Comparison of ENCODE assay signal across 21 cellular contexts in the genomic region with DNA sequence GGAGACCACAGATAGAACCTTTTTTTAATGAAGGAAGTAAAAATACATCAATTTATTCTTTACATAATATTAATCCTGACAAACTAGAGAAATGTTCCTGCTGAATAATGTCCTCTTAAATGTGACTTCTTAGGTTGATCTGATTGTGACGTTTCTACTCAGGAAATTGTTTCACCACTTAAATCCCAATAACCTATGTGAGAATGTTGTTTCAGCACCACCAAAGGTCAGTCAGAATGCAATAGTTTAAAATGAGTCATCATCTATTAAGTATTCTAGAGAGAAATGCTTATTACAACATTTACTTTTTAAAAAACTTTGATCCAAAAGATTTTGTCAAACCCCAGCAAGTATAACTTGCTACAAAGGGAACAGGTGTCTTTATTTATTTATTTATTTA.
DNase-seq lines count a peak whose midpoint lies in the region; ATAC-seq, FAIRE-seq and TF ChIP-seq lines count a peak whose summit lies in the region.
"Had no signal": no experiment of that assay in that cellular context is flagged by ENCODE, and none has a peak within 500 bp of the region (broad histone marks: within the 10 kb centered on the region; RNA-seq: fewer than 3 reads in every experiment).

No MANE protein-coding gene starts in this region.

- H3K4me3 Mint-ChIP-seq in HFFc6, result no peak overlapping the region
- H3K4me3 Mint-ChIP-seq: activated CD8-positive, alpha-beta T cell treated with anti-CD3 and anti-CD28 coated beads for 36 hours; activated T-helper 1 cell treated with anti-CD3 and anti-CD28 coated beads, Interleukin-12 subunit alpha, Interleukin-12 subunit beta, Interleukin-2, Interleukin-4 antibody, amounts not matched to agents 30 ng/mL and 10 ng/mL and 1 ng/mL, durations not matched to agents 14 hours and 24 hours and 36 hours; stimulated activated naive B cell treated with anti-CD40 and anti-IgM and Interleukin-4, amounts not matched to agents 10 μg/mL and 1 μg/mL and 100 μg/mL, for 72 hours; T-cell had no signal

- no peak overlapping the region for H3K18ac ChIP-seq in mesenchymal stem cell (ENCODE audit: low read depth in 1 of 2, low read length in 2 of 2)

- H3K4me3 ChIP-seq in AG04450 (ENCODE audit: low read depth, low read length), result no peak overlapping the region
- H3K4me3 ChIP-seq in bronchial epithelial cell (ENCODE audit: low read depth, low read length), result no peak overlapping the region
- H3K4me3 ChIP-seq in mesenchymal stem cell (ENCODE audit: insufficient read depth in 1 of 2, low read depth in 1 of 2, low read length in 2 of 2), result no peak overlapping the region
- H3K4me3 ChIP-seq: ovary, smooth muscle cell, upper lobe of left lung had no signal

- peaks cover 2% of the 10 kb centered on the region for H3K4me1 ChIP-seq in mesenchymal stem cell (ENCODE audit: control insufficient read depth, insufficient read depth, low read depth, low read length)
- H3K4me1 ChIP-seq: upper lobe of left lung had no signal

- H3K14ac ChIP-seq in mesenchymal stem cell (ENCODE audit: low read length in 2 of 2), result no peak overlapping the region

- no peak overlapping the region for H3K23ac ChIP-seq in mesenchymal stem cell (ENCODE audit: low read length in 2 of 2)

- CTCF ChIA-PET in AG04450 (lab: Charles Lee) (no interaction called here), HEK293T (lab: Yijun Ruan, JAX) (no interaction called here)

- no peak overlapping the region for H4K91ac ChIP-seq in mesenchymal stem cell (ENCODE audit: low read length)

- ATAC-seq in left ventricle myocardium superior (no peak), HG02763 (IDR thresholded peaks at IDR 0.05; ENCODE audit: unreplicated experiment) (no peak)
- ATAC-seq: activated CD8-positive, alpha-beta T cell treated with anti-CD3 and anti-CD28 coated beads for 36 hours; stimulated activated naive B cell treated with anti-CD40 and anti-IgM and Interleukin-4, amounts not matched to agents 10 μg/mL and 1 μg/mL and 100 μg/mL, for 72 hours; T-cell had no signal

- H3K27me3 ChIP-seq in AG04450 (ENCODE audit: control insufficient read depth, insufficient read depth, low read length) (no peaks in the 10 kb centered on the region), bronchial epithelial cell (ENCODE audit: control insufficient read depth, insufficient read depth, low read length) (no peaks in the 10 kb centered on the region), mesenchymal stem cell (ENCODE audit: control insufficient read depth in 1 of 2, insufficient read depth in 1 of 2, low read length in 2 of 2) (no peaks in the 10 kb centered on the region)
- H3K27me3 ChIP-seq: BE2C, ovary, upper lobe of left lung had no signal

- no peak overlapping the region for H2AFZ ChIP-seq in mesenchymal stem cell (ENCODE audit: low read depth, low read length)

- H2AK5ac ChIP-seq in mesenchymal stem cell (ENCODE audit: low read length, severe bottlenecking), result no peak overlapping the region

- H2BK12ac ChIP-seq in mesenchymal stem cell (ENCODE audit: low read length in 2 of 2), result no peak overlapping the region

- H3K27ac ChIP-seq in AG04450 (ENCODE audit: low read depth, low read length) (no peak overlapping the region), mesenchymal stem cell (ENCODE audit: low read length, poor library complexity, severe bottlenecking) (no peak overlapping the region)
- H3K27ac ChIP-seq: ovary, upper lobe of left lung, WERI-Rb-1 had no signal

- H3K79me1 ChIP-seq in mesenchymal stem cell (replicated peaks; ENCODE audit: low read length, poor library complexity, severe bottlenecking), result no peaks in the 10 kb centered on the region

- H3K4me1 Mint-ChIP-seq in HFFc6 (ENCODE audit: low read depth), result no peaks in the 10 kb centered on the region
- H3K4me1 Mint-ChIP-seq: stimulated activated naive B cell treated with anti-CD40 and anti-IgM and Interleukin-4, amounts not matched to agents 10 μg/mL and 1 μg/mL and 100 μg/mL, for 72 hours; T-cell had no signal

- no peak overlapping the region for H2BK5ac ChIP-seq in mesenchymal stem cell (ENCODE audit: low read depth, low read length, poor library complexity, severe bottlenecking)

- no peaks in the 10 kb centered on the region for H3K9me3 ChIP-seq in AG04450 (ENCODE audit: control insufficient read depth, insufficient read depth, low read length)
- H3K9me3 ChIP-seq in mesenchymal stem cell (ENCODE audit: control insufficient read depth, low read length), result no peaks in the 10 kb centered on the region
- H3K9me3 ChIP-seq: BE2C, ovary, upper lobe of left lung had no signal

- H3K4ac ChIP-seq in mesenchymal stem cell (ENCODE audit: low read depth in 1 of 2, low read length in 2 of 2), result no peak overlapping the region

- no peaks in the 10 kb centered on the region for H3K9me3 Mint-ChIP-seq in HFFc6
- H3K9me3 Mint-ChIP-seq: activated CD8-positive, alpha-beta T cell treated with anti-CD3 and anti-CD28 coated beads for 36 hours; activated T-helper 1 cell treated with anti-CD3 and anti-CD28 coated beads, Interleukin-12 subunit alpha, Interleukin-12 subunit beta, Interleukin-2, Interleukin-4 antibody, amounts not matched to agents 30 ng/mL and 10 ng/mL and 1 ng/mL, durations not matched to agents 14 hours and 24 hours and 36 hours; stimulated activated naive B cell treated with anti-CD40 and anti-IgM and Interleukin-4, amounts not matched to agents 10 μg/mL and 1 μg/mL and 100 μg/mL, for 72 hours; T-cell had no signal

- no peak overlapping the region for H3K4me2 ChIP-seq in mesenchymal stem cell (ENCODE audit: low read length, poor library complexity, severe bottlenecking)
- H3K4me2 ChIP-seq: smooth muscle cell had no signal

- TF ChIP-seq CTCF in AG04450 (IDR thresholded peaks at IDR 0.05; ENCODE audit: low read depth, low read length) (no peak), HFFc6 (IDR thresholded peaks at IDR 0.05) (no peak), bronchial epithelial cell (IDR thresholded peaks at IDR 0.05; ENCODE audit: insufficient read depth, low read length, severe bottlenecking) (no peak)

- H3K36me3 Mint-ChIP-seq in HFFc6 (ENCODE audit: low read depth), result no peaks in the 10 kb centered on the region
- H3K36me3 Mint-ChIP-seq: stimulated activated naive B cell treated with anti-CD40 and anti-IgM and Interleukin-4, amounts not matched to agents 10 μg/mL and 1 μg/mL and 100 μg/mL, for 72 hours; T-cell had no signal

- peaks cover 20% of the 10 kb centered on the region for H3K27me3 Mint-ChIP-seq in HFFc6 (ENCODE audit: insufficient read depth)
- H3K27me3 Mint-ChIP-seq: stimulated activated naive B cell treated with anti-CD40 and anti-IgM and Interleukin-4, amounts not matched to agents 10 μg/mL and 1 μg/mL and 100 μg/mL, for 72 hours; T-cell had no signal

- H3K27ac Mint-ChIP-seq in HFFc6, result no peak overlapping the region
- H3K27ac Mint-ChIP-seq: activated CD8-positive, alpha-beta T cell treated with anti-CD3 and anti-CD28 coated beads for 36 hours; activated T-helper 1 cell treated with anti-CD3 and anti-CD28 coated beads, Interleukin-12 subunit alpha, Interleukin-12 subunit beta, Interleukin-2, Interleukin-4 antibody, amounts not matched to agents 30 ng/mL and 10 ng/mL and 1 ng/mL, durations not matched to agents 14 hours and 24 hours and 36 hours; stimulated activated naive B cell treated with anti-CD40 and anti-IgM and Interleukin-4, amounts not matched to agents 10 μg/mL and 1 μg/mL and 100 μg/mL, for 72 hours; T-cell had no signal

- POLR2A ChIA-PET in AG04450 (lab: Yijun Ruan, JAX) (no interaction called here), HEK293T (lab: Yijun Ruan, JAX) (interaction anchor here (0.7 kb wide), 1 partner anchor 1982 kb away, joined by 3 read pairs; no protein-coding TSS in a partner anchor)

- H4K8ac ChIP-seq in mesenchymal stem cell (ENCODE audit: low read length), result no peak overlapping the region

- H3K36me3 ChIP-seq in bronchial epithelial cell (ENCODE audit: control insufficient read depth, insufficient read depth, low read length) (no peaks in the 10 kb centered on the region), mesenchymal stem cell (ENCODE audit: control insufficient read depth in 1 of 2, insufficient read depth in 2 of 2, low read depth in 1 of 2, low read length in 2 of 2) (no peaks in the 10 kb centered on the region)
- H3K36me3 ChIP-seq: BE2C, ovary, upper lobe of left lung, WERI-Rb-1 had no signal

- FAIRE-seq in bronchial epithelial cell (lab: Jason Lieb, UNC), result no peak
- FAIRE-seq: colon had no signal

- H2BK15ac ChIP-seq in mesenchymal stem cell (ENCODE audit: low read depth, poor library complexity, severe bottlenecking), result no peak overlapping the region

- H2BK120ac ChIP-seq in mesenchymal stem cell (ENCODE audit: low read depth, low read length), result no peak overlapping the region

- no CpG with 5 or more reads among the region's 1 CpG for WGBS in mesenchymal stem cell

- no peak overlapping the region for H3K9ac ChIP-seq in mesenchymal stem cell (ENCODE audit: low read length)

- DNase-seq in AG04450 (ENCODE audit: low read depth, low spot score) (peak; percentile 29), HFFc6 (peak; percentile 37), bronchial epithelial cell (ENCODE audit: low read depth) (peak; percentile 11), mesenchymal stem cell (peak; percentile 59), HEK293T (ENCODE audit: extremely low spot score) (no peak), NCI-H345 (lab: John Stamatoyannopoulos, UW) (no peak), left ventricle myocardium superior (no peak)
- DNase-seq: activated CD8-positive, alpha-beta T cell treated with anti-CD3 and anti-CD28 coated beads for 36 hours; BE2C; DMS53; NCI-H2029 treated with DMSO at 0.1 percent for 48 hours; NCI-H82; ovary; stimulated activated naive B cell treated with anti-CD40 and anti-IgM and Interleukin-4, amounts not matched to agents 10 μg/mL and 1 μg/mL and 100 μg/mL, for 72 hours; T-cell; upper lobe of left lung; WERI-Rb-1 had no signal

- intact Hi-C loops in left ventricle myocardium superior (cut with micrococcal nuclease), result no loop called here

TF ChIP-seq in HEK293T, 16 proteins besides CTCF, POLR2A, EP300 and RAD21:
- TF ChIP-seq ARNT (IDR thresholded peaks at IDR 0.05), result no peak
- TF ChIP-seq CTBP1 (IDR thresholded peaks at IDR 0.05; ENCODE audit: borderline replicate concordance), result no peak
- TF ChIP-seq, protein P1, sequence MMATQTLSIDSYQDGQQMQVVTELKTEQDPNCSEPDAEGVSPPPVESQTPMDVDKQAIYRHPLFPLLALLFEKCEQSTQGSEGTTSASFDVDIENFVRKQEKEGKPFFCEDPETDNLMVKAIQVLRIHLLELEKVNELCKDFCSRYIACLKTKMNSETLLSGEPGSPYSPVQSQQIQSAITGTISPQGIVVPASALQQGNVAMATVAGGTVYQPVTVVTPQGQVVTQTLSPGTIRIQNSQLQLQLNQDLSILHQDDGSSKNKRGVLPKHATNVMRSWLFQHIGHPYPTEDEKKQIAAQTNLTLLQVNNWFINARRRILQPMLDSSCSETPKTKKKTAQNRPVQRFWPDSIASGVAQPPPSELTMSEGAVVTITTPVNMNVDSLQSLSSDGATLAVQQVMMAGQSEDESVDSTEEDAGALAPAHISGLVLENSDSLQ (IDR thresholded peaks at IDR 0.05), result no peak
- TF ChIP-seq SP1 (IDR thresholded peaks at IDR 0.05), result no peak
- no peak for TF ChIP-seq HDGF (IDR thresholded peaks at IDR 0.05; ENCODE audit: borderline replicate concordance)
- TF ChIP-seq ZNF384 (IDR thresholded peaks at IDR 0.05), result no peak
- no peak for TF ChIP-seq L3MBTL2 (conservative IDR thresholded peaks at IDR 0.05)
- no peak for TF ChIP-seq LEF1 (IDR thresholded peaks at IDR 0.05; ENCODE audit: borderline replicate concordance)

Comparison
In these comparisons a context has a peak if more than half of its experiments do, and no peak if none do; other contexts are left out.
1. DNase-seq: peak in AG04450 (single experiment), HFFc6 (single experiment), bronchial epithelial cell (single experiment) and mesenchymal stem cell (single experiment); none in HEK293T (single experiment), NCI-H345 (single experiment) and left ventricle myocardium superior (single experiment).